Comparison of ENCODE assay signal across 10 cellular contexts in genomic region chr7:2838873-2839578, GRCh38. TPM values are rescaled to one million over a fixed set of nuclear protein-coding genes. Genes with fewer than 3 reads are reported as not detected.
DNase-seq lines count a peak whose midpoint lies in the region; ATAC-seq, FAIRE-seq and TF ChIP-seq lines count a peak whose summit lies in the region.
"Had no signal": no experiment of that assay in that cellular context is flagged by ENCODE, and none has a peak within 500 bp of the region (broad histone marks: within the 10 kb centered on the region; RNA-seq: fewer than 3 reads in every experiment).

No MANE protein-coding gene starts in this region.

- FAIRE-seq in GM12891 (lab: Jason Lieb, UNC): peak; percentile 82

- H3K9me3 Mint-ChIP-seq in endothelial cell (ENCODE audit: unreplicated experiment): no peaks in the 10 kb centered on the region
- H3K9me3 Mint-ChIP-seq: stimulated activated naive CD8-positive, alpha-beta T cell treated with anti-CD3 and anti-CD28 coated beads, Interleukin-15, amount 100 ng/mL, for 72 hours had no signal

- H3K27me3 Mint-ChIP-seq in endothelial cell (ENCODE audit: unreplicated experiment): peaks cover 7% of the 10 kb centered on the region
- H3K27me3 Mint-ChIP-seq: stimulated activated naive CD8-positive, alpha-beta T cell treated with anti-CD3 and anti-CD28 coated beads, Interleukin-15, amount 100 ng/mL, for 72 hours had no signal

- peak overlapping the region; percentile 64 for H3K4me3 Mint-ChIP-seq in endothelial cell (ENCODE audit: unreplicated experiment)
- H3K4me3 Mint-ChIP-seq: stimulated activated naive CD8-positive, alpha-beta T cell treated with anti-CD3 and anti-CD28 coated beads, Interleukin-15, amount 100 ng/mL, for 72 hours had no signal

- H3K27ac Mint-ChIP-seq in endothelial cell (ENCODE audit: unreplicated experiment): peak overlapping the region; percentile 99

- peaks cover 50% of the 10 kb centered on the region for H3K36me3 Mint-ChIP-seq in endothelial cell (ENCODE audit: low read depth, unreplicated experiment)

- no peak for TF ChIP-seq POLR2A in GM12891 (IDR thresholded peaks at IDR 0.05; ENCODE audit: low read depth, low read length)

- no peak for TF ChIP-seq CTCF in endothelial cell (IDR thresholded peaks at IDR 0.05; ENCODE audit: unreplicated experiment)

- no peak for DNase-seq in GM12891 (ENCODE audit: insufficient read length, low spot score)
- no peak for DNase-seq in endothelial cell (ENCODE audit: low spot score)
- DNase-seq in COLO829 (ENCODE audit: low spot score): no peak
- DNase-seq in activated CD4-positive, alpha-beta T cell treated with anti-CD3 and anti-CD28 coated beads, Interleukin-2, amount 50 U/mL, for 4 hours: no peak
- DNase-seq: activated CD4-positive, alpha-beta T cell treated with anti-CD3 and anti-CD28 coated beads, Interleukin-2, amount 50 U/mL, for 48 hours; stimulated activated naive CD8-positive, alpha-beta T cell treated with anti-CD3 and anti-CD28 coated beads, Interleukin-15, amount 100 ng/mL, for 72 hours had no signal

- ATAC-seq in GM21360 (IDR thresholded peaks at IDR 0.05; ENCODE audit: unreplicated experiment): peak; percentile 62
- ATAC-seq in HG03442 (IDR thresholded peaks at IDR 0.05; ENCODE audit: unreplicated experiment): peak; percentile 37
- no peak for ATAC-seq in GM18867 (IDR thresholded peaks at IDR 0.05; ENCODE audit: unreplicated experiment)
- no peak for ATAC-seq in GM21367 (IDR thresholded peaks at IDR 0.05; ENCODE audit: unreplicated experiment)
- ATAC-seq: stimulated activated naive CD8-positive, alpha-beta T cell treated with anti-CD3 and anti-CD28 coated beads, Interleukin-15, amount 100 ng/mL, for 72 hours had no signal

- peaks cover 75% of the 10 kb centered on the region for H3K4me1 Mint-ChIP-seq in endothelial cell (ENCODE audit: unreplicated experiment)

TF ChIP-seq in GM12891, 5 proteins besides CTCF, POLR2A, EP300 and RAD21:
- TF ChIP-seq SPI1 (IDR thresholded peaks at IDR 0.05; ENCODE audit: low read depth, low read length) (peak; percentile 77), POU2F2 (IDR thresholded peaks at IDR 0.05; ENCODE audit: low read depth, low read length) (no peak)

RNA-seq across cellular contexts. Expression of gene GNA12, which starts 5.1 kb away (rescaled TPM):
- polyA plus RNA-seq in GM12891 (2012; ENCODE audit: low read depth, missing spikeins): 17.9 TPM
- total RNA-seq in endothelial cell (ENCODE audit: unreplicated experiment): 105 TPM

Comparison
In these comparisons a context has a peak if more than half of its experiments do, and no peak if none do; other contexts are left out.
1. ATAC-seq: peak in GM21360 (single experiment) and HG03442 (single experiment); none in GM18867 (single experiment) and GM21367 (single experiment).